1 cellular context compared by ENCODE assay signal in genomic region chr5:98492258-98492657, GRCh38.
TF ChIP-seq lines count a peak whose summit lies in the region.

No MANE protein-coding gene starts in this region.

TF ChIP-seq in IMR-90, 13 proteins besides CTCF, POLR2A, EP300 and RAD21:
- TF ChIP-seq USF2 (IDR thresholded peaks at IDR 0.05; ENCODE audit: low read depth, low read length) (no peak), CHD1 (IDR thresholded peaks at IDR 0.05; ENCODE audit: low read depth, low read length) (no peak), NFE2L2 (IDR thresholded peaks at IDR 0.05; ENCODE audit: low read depth, low read length) (no peak), CEBPB (IDR thresholded peaks at IDR 0.05; ENCODE audit: low read depth, low read length) (no peak), FOS (IDR thresholded peaks at IDR 0.05; ENCODE audit: low read depth, low read length) (no peak)
- TF ChIP-seq, protein P1, sequence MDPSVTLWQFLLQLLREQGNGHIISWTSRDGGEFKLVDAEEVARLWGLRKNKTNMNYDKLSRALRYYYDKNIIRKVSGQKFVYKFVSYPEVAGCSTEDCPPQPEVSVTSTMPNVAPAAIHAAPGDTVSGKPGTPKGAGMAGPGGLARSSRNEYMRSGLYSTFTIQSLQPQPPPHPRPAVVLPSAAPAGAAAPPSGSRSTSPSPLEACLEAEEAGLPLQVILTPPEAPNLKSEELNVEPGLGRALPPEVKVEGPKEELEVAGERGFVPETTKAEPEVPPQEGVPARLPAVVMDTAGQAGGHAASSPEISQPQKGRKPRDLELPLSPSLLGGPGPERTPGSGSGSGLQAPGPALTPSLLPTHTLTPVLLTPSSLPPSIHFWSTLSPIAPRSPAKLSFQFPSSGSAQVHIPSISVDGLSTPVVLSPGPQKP (IDR thresholded peaks at IDR 0.05; ENCODE audit: borderline replicate concordance, low read depth, low read length), result no peak
